ENCODE assay signal across 9 cellular contexts in genomic region chr22:31105282-31105929, GRCh38. TPM values are rescaled to one million over a fixed set of nuclear protein-coding genes. Genes with fewer than 3 reads are reported as not detected.
DNase-seq lines count a peak whose midpoint lies in the region; ATAC-seq, FAIRE-seq and TF ChIP-seq lines count a peak whose summit lies in the region.
"Had no signal": no experiment of that assay in that cellular context is flagged by ENCODE, and none has a peak within 500 bp of the region (broad histone marks: within the 10 kb centered on the region; RNA-seq: fewer than 3 reads in every experiment).

No MANE protein-coding gene starts in this region.

- WGBS in tibial nerve, 2 donors = 72 to 73% methylated on average over 11 of the region's 11 CpGs

- H3K27ac ChIP-seq in HUES48 (ENCODE audit: low read depth, low read length) = no peak overlapping the region
- peak overlapping the region; percentile 90 to 98 (median 93) for H3K27ac ChIP-seq in tibial nerve

- DNase-seq in bronchial epithelial cell (ENCODE audit: low read depth) (no peak), tibial nerve (ENCODE audit: low spot score in 2 of 2) (no peak), NCI-H2196 treated with DMSO at 0.1 percent for 48 hours (lab: John Stamatoyannopoulos, UW; ENCODE audit: unreplicated experiment) (no peak)
- no peak for DNase-seq in activated CD4-positive, alpha-beta T cell treated with anti-CD3 and anti-CD28 coated beads for 48 hours
- DNase-seq: activated T-cell treated with anti-CD3 and anti-CD28 coated beads, Interleukin-2, amount 50 U/mL, for 72 hours; hypothalamus had no signal

- no peaks in the 10 kb centered on the region for H3K36me3 ChIP-seq in HUES48 (ENCODE audit: control insufficient read depth, insufficient read depth, low read length)
- peaks cover 1% of the 10 kb centered on the region for H3K36me3 ChIP-seq in bronchial epithelial cell (ENCODE audit: control insufficient read depth, insufficient read depth, low read length)
- H3K36me3 ChIP-seq in mucosa of stomach (ENCODE audit: control insufficient read depth, insufficient read depth, low read length) = peaks cover 4% of the 10 kb centered on the region
- peaks cover 1 to 49% (median 3%) of the 10 kb centered on the region in 3 donors for H3K36me3 ChIP-seq in tibial nerve

- TF ChIP-seq CTCF in bronchial epithelial cell (IDR thresholded peaks at IDR 0.05; ENCODE audit: insufficient read depth, low read length, severe bottlenecking) (no peak), tibial nerve (IDR thresholded peaks at IDR 0.05) (no peak)

- TF ChIP-seq EP300 in tibial nerve (IDR thresholded peaks at IDR 0.05) = no peak

- H3K9me3 ChIP-seq in HUES48 (ENCODE audit: control insufficient read depth, insufficient read depth, low read length) = no peaks in the 10 kb centered on the region
- H3K9me3 ChIP-seq in mucosa of stomach (ENCODE audit: control insufficient read depth, low read length) = no peaks in the 10 kb centered on the region
- H3K9me3 ChIP-seq in tibial nerve = no peaks in the 10 kb centered on the region

- no peak overlapping the region for H3K9ac ChIP-seq in HUES48 (ENCODE audit: low read depth, low read length)
- H3K9ac ChIP-seq in mucosa of stomach (ENCODE audit: low read length) = peak overlapping the region; percentile 78

- H3K4me3 ChIP-seq in HUES48 (ENCODE audit: low read depth, low read length) (peak overlapping the region; percentile 17; the same call in 1 of the 2 replicates), bronchial epithelial cell (ENCODE audit: low read depth, low read length) (no peak overlapping the region), mucosa of stomach (ENCODE audit: low read length) (no peak overlapping the region), tibial nerve (peak overlapping the region in 2 of 4 donors; percentile 80 to 88)

- TF ChIP-seq POLR2A in tibial nerve (IDR thresholded peaks at IDR 0.05) = no peak

- peaks cover 24% of the 10 kb centered on the region for H3K27me3 ChIP-seq in HUES48 (ENCODE audit: control insufficient read depth, insufficient read depth, low read length)
- no peaks in the 10 kb centered on the region for H3K27me3 ChIP-seq in bronchial epithelial cell (ENCODE audit: control insufficient read depth, insufficient read depth, low read length)
- H3K27me3 ChIP-seq in mucosa of stomach (ENCODE audit: control insufficient read depth, insufficient read depth, low read length) = no peaks in the 10 kb centered on the region
- no peaks in the 10 kb centered on the region for H3K27me3 ChIP-seq in tibial nerve

- FAIRE-seq in bronchial epithelial cell (lab: Jason Lieb, UNC) = peak; percentile 95

- H3K4me1 ChIP-seq in HUES48 (ENCODE audit: control insufficient read depth, insufficient read depth, low read length) (no peaks in the 10 kb centered on the region), mucosa of stomach (ENCODE audit: control insufficient read depth, insufficient read depth, low read length) (peaks cover 21% of the 10 kb centered on the region), tibial nerve (peaks cover 0 to 70% (median 32%) of the 10 kb centered on the region in 4 donors)

- ATAC-seq in HG03280 (IDR thresholded peaks at IDR 0.05; ENCODE audit: unreplicated experiment) = no peak
- ATAC-seq: activated T-cell treated with anti-CD3 and anti-CD28 coated beads, Interleukin-2, amount 50 U/mL, for 72 hours had no signal

RNA-seq across cellular contexts. Expression of gene SELENOM, which starts 2.0 kb away (rescaled TPM):
- 29.4 and 35.0 TPM in 2 replicates for total RNA-seq in bronchial epithelial cell
- 100 to 1,000 TPM; 591 to 706 (median 650) TPM for total RNA-seq in tibial nerve

RNA-seq across cellular contexts. Expression of gene INPP5J, which starts 17.4 kb away (rescaled TPM):
- total RNA-seq in bronchial epithelial cell = under 0.01 and 0.64 TPM in 2 replicates
- total RNA-seq in tibial nerve = 1 to 10 TPM in 1 of 4 donors, under 1 TPM in 3; 0.20 to 1.0 (median 0.67) TPM

RNA-seq across cellular contexts. Expression of gene SMTN, which starts 24.3 kb away (rescaled TPM):
- total RNA-seq in bronchial epithelial cell (37.9 and 38.7 TPM in 2 replicates), tibial nerve (100 to 1,000 TPM; 173 to 294 (median 253) TPM)

RNA-seq across cellular contexts. Expression of gene PLA2G3, which starts 34.9 kb away (rescaled TPM):
- under 0.01 and 0.38 TPM in 2 replicates for total RNA-seq in bronchial epithelial cell
- total RNA-seq in tibial nerve = not detected
- total RNA-seq: activated T-cell treated with anti-CD3 and anti-CD28 coated beads, Interleukin-2, amount 50 U/mL, for 72 hours had no signal

RNA-seq across cellular contexts. Expression of gene RNF185, which starts 54.6 kb away (rescaled TPM):
- total RNA-seq in bronchial epithelial cell (58.4 and 73.0 TPM in 2 replicates), tibial nerve (10 to 100 TPM; 34.5 to 44.4 (median 38.8) TPM)

Comparison
In these comparisons a context has a peak if more than half of its experiments do, and no peak if none do; other contexts are left out.
1. RNA of gene SELENOM, which starts 2.0 kb away (total RNA-seq): 591 to 706 TPM in tibial nerve; 29.4 to 35.0 TPM in bronchial epithelial cell; every median in the first group is over 10 times any median in the second.